Comparison of ENCODE assay signal across 1 cellular context in the genomic region with DNA sequence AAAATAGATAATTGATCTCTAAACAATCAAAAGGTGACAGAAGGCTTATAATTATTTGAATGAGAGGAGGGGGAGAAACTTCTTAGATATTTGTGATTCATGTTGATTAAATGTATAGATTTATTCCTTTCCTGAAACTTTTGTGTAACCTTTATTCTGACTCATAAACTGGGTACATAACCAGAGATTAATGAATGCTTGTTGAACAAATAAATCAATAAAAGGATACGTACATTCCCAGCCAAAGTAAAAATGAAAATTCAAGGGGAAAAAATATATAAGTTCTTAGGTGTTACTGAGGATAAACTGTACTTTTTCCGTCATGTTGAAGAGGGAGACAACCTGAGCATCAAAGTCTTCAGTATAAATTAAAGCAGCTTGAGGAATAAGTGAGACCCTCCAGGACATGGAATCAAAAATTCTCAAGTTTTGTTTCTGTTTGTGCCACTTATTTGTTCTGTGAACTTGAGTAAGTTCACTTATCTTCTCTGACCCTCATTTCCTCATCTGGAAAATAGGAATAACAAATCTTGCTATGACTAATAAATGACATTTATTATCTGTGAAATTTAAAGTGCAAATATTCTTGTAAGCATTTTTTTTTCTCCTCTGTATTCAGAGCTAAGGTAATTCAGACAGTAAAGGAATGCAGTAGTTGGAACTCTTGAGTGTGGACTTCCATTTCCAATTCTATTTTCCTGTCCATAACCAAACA.
TF ChIP-seq lines count a peak whose summit lies in the region.

No MANE protein-coding gene starts in this region.

TF ChIP-seq in endothelial cell of umbilical vein, 7 proteins besides CTCF, POLR2A, EP300 and RAD21 (continued from another document):
- no peak for TF ChIP-seq FOS (IDR thresholded peaks at IDR 0.05; ENCODE audit: borderline replicate concordance, insufficient read depth, low read length)
